Comparison of ENCODE assay signal across 11 cellular contexts in the genomic region with DNA sequence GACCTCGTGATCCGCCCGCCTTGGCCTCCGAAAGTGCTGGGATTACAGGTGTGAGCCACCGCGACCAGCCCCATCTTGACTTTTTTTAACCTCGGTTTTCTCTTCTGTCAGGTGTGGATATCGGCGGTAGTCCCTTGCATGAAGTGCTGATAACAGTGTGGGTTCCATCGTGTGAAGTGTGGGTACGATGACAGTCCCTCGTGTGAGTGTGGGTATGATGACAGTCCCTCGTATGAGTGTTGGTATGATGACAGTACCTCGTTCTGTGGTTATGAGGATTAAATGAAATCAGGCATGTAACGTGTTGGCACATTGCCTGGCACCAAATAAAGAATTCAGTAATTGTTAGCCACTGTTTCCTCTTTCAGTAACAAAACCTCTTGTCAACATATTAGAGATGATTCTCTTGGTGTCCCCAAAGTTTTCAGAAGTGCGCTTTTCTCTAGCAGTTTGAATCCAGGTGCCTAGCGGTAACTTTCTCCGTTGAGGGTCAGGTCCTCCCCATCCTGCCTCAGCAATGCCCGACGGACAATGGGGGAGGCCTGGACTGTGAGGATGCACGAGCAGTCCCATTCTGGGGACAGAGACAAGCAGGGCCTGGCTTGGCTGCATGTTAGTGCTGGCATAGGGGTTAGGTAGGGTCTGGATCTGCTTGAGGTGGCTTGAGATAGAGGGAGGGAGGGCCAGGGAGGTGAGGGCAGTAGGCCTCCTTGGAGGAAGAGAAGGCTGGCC. TPM values are rescaled to one million over a fixed set of nuclear protein-coding genes. Genes with fewer than 3 reads are reported as not detected.
DNase-seq lines count a peak whose midpoint lies in the region; ATAC-seq and TF ChIP-seq lines count a peak whose summit lies in the region.
"Had no signal": no experiment of that assay in that cellular context is flagged by ENCODE, and none has a peak within 500 bp of the region (broad histone marks: within the 10 kb centered on the region; RNA-seq: fewer than 3 reads in every experiment).

No MANE protein-coding gene starts in this region.

- POLR2A ChIA-PET in CD4-positive, alpha-beta memory T cell (lab: Charles Lee; ENCODE audit: partially characterized antibody): interaction anchor here (0.6 kb wide), 1 partner anchor 29 kb away, joined by 4 read pairs; no protein-coding TSS in a partner anchor

- no peak overlapping the region for H3K4me3 ChIP-seq in CD4-positive, alpha-beta memory T cell (ENCODE audit: low read length in 2 of 2)
- no peak overlapping the region for H3K4me3 ChIP-seq in GM23338
- H3K4me3 ChIP-seq: stomach had no signal

- no peak overlapping the region for H3K4me2 ChIP-seq in GM23338

- intact Hi-C loops in CD4-positive, alpha-beta memory T cell (cut with micrococcal nuclease): no loop called here

- H3K9me2 ChIP-seq in GM23338 (ENCODE audit: insufficient read depth): no peaks in the 10 kb centered on the region

- H3K9me3 Mint-ChIP-seq in CD4-positive, alpha-beta memory T cell: no peaks in the 10 kb centered on the region
- H3K9me3 Mint-ChIP-seq in GM23338: no peaks in the 10 kb centered on the region
- H3K9me3 Mint-ChIP-seq in nephron: no peaks in the 10 kb centered on the region

- H3K4me1 Mint-ChIP-seq in CD4-positive, alpha-beta memory T cell: peaks cover 48 to 93% (median 74%) of the 10 kb centered on the region in 4 donors
- H3K4me1 Mint-ChIP-seq in GM23338: peaks cover 52% of the 10 kb centered on the region
- peaks cover 43% of the 10 kb centered on the region for H3K4me1 Mint-ChIP-seq in nephron

- no peaks in the 10 kb centered on the region for H3K36me3 ChIP-seq in CD4-positive, alpha-beta memory T cell (ENCODE audit: insufficient read depth, low read length)
- H3K36me3 ChIP-seq in GM23338 (ENCODE audit: insufficient read depth): no peaks in the 10 kb centered on the region

- H4K20me1 ChIP-seq in GM23338 (replicated peaks; ENCODE audit: insufficient read depth): peaks cover 88% of the 10 kb centered on the region

- peaks cover 3 to 4% of the 10 kb centered on the region in 2 donors for H3K36me3 Mint-ChIP-seq in CD4-positive, alpha-beta memory T cell
- H3K36me3 Mint-ChIP-seq in GM23338 (ENCODE audit: low read depth): peaks cover 12% of the 10 kb centered on the region; the same call in 2 of the 3 replicates
- peaks cover 4% of the 10 kb centered on the region for H3K36me3 Mint-ChIP-seq in nephron (ENCODE audit: low read depth)

- DNase-seq in CD4-positive, alpha-beta memory T cell: peak; percentile 19 to 47 (median 28)
- DNase-seq in GM23338 (ENCODE audit: low spot score): no peak
- DNase-seq in activated CD8-positive, alpha-beta memory T cell treated with anti-CD3 and anti-CD28 coated beads, Interleukin-2, amount 50 U/mL, for 4 hours: peak; percentile 43
- DNase-seq in SIG-M5 treated with dmso at 0.1 percent for 504 hours (lab: John Stamatoyannopoulos, UW; ENCODE audit: unreplicated experiment): no peak
- DNase-seq: GDM1, islet precursor cell, MM.1S, stomach had no signal

- no peaks in the 10 kb centered on the region for H3K27me3 ChIP-seq in CD4-positive, alpha-beta memory T cell (ENCODE audit: insufficient read depth, low read length)
- H3K27me3 ChIP-seq in GM23338 (ENCODE audit: insufficient read depth): no peaks in the 10 kb centered on the region
- H3K27me3 ChIP-seq: stomach had no signal

- H3K9me3 ChIP-seq in CD4-positive, alpha-beta memory T cell (ENCODE audit: control insufficient read depth in 1 of 2, low read length in 2 of 2): no peaks in the 10 kb centered on the region
- H3K9me3 ChIP-seq: stomach had no signal

- H3K27ac ChIP-seq in CD4-positive, alpha-beta memory T cell (ENCODE audit: low read depth, low read length): peak overlapping the region; percentile 10
- H3K27ac ChIP-seq in GM23338 (ENCODE audit: low read depth): no peak overlapping the region
- H3K27ac ChIP-seq: stomach had no signal

- H3F3A ChIP-seq in GM23338 (replicated peaks; ENCODE audit: low read depth): 0 out of 2 replicates have a peak, but pooled peaks cover 6% of the 10 kb centered on the region

- TF ChIP-seq CTCF in GM23338 (conservative IDR thresholded peaks at IDR 0.05; ENCODE audit: low read depth in 2 of 2) (no peak), nephron (IDR thresholded peaks at IDR 0.05; ENCODE audit: unreplicated experiment in 3 of 3) (no peak)

- H3K79me2 ChIP-seq in GM23338 (replicated peaks; ENCODE audit: insufficient read depth): peaks cover 100% of the 10 kb centered on the region

- CTCF ChIA-PET in CD4-positive, alpha-beta memory T cell (lab: Charles Lee; ENCODE audit: partially characterized antibody): no interaction called here

- H3K27ac Mint-ChIP-seq in CD4-positive, alpha-beta memory T cell: peak overlapping the region; percentile 2 to 90 (median 69)
- H3K27ac Mint-ChIP-seq in GM23338 (peak overlapping the region; percentile 36; the same call in 1 of the 2 replicates), nephron (peak overlapping the region; percentile 20 to 66 (median 32))

- H3K27me3 Mint-ChIP-seq in CD4-positive, alpha-beta memory T cell: no peaks in the 10 kb centered on the region
- H3K27me3 Mint-ChIP-seq in GM23338 (ENCODE audit: insufficient read depth, low read depth, poor library complexity) (peaks cover 19% of the 10 kb centered on the region), nephron (ENCODE audit: low read depth) (no peaks in the 10 kb centered on the region)

- ATAC-seq in GM23338 (no peak), GM18517 (IDR thresholded peaks at IDR 0.05; ENCODE audit: unreplicated experiment) (no peak), HG02623 (IDR thresholded peaks at IDR 0.05; ENCODE audit: unreplicated experiment) (no peak)

- H2AFZ ChIP-seq in GM23338: no peak overlapping the region

- H3K4me1 ChIP-seq in CD4-positive, alpha-beta memory T cell (ENCODE audit: insufficient read depth, low read length): peaks cover 77% of the 10 kb centered on the region
- H3K4me1 ChIP-seq in GM23338 (ENCODE audit: insufficient read depth): peaks cover 27% of the 10 kb centered on the region

- H3K4me3 Mint-ChIP-seq in CD4-positive, alpha-beta memory T cell: peak overlapping the region; percentile 16 to 67 (median 41)
- no peak overlapping the region for H3K4me3 Mint-ChIP-seq in GM23338
- no peak overlapping the region for H3K4me3 Mint-ChIP-seq in nephron

TF ChIP-seq in GM23338, 12 proteins besides CTCF, POLR2A, EP300 and RAD21:
- TF ChIP-seq EZH2phosphoT487 (IDR thresholded peaks at IDR 0.05; ENCODE audit: unreplicated experiment) (no peak), ZNF331 (CRISPR knock-in tag; IDR thresholded peaks at IDR 0.05; ENCODE audit: low read depth) (no peak), ETS1 (IDR thresholded peaks at IDR 0.05) (no peak)

RNA-seq across cellular contexts. Expression of gene GATAD2A, which starts 15.3 kb away (rescaled TPM):
- total RNA-seq in CD4-positive, alpha-beta memory T cell: 100 to 1,000 TPM; 101 to 108 TPM
- 10 to 100 TPM in 1 of 2 donors, 1 to 10 TPM in 1; 3.8 to 30.6 TPM for polyA plus RNA-seq in CD4-positive, alpha-beta memory T cell
- total RNA-seq in GM23338 (2014; rRNA removed; shearing (Covaris generic)): 123 and 151 TPM in 2 replicates
- polyA plus RNA-seq in GM23338 (2016; fragmentation: Nextera tagmentation; extraction: Ambion mirVana): 40.0 and 49.2 TPM in 2 replicates

Comparison
In these comparisons a context has a peak if more than half of its experiments do, and no peak if none do; other contexts are left out.
1. DNase-seq: peak in CD4-positive, alpha-beta memory T cell (5 of 5) and activated CD8-positive, alpha-beta memory T cell treated with anti-CD3 and anti-CD28 coated beads, Interleukin-2, amount 50 U/mL, for 4 hours (single experiment); none in GM23338 (single experiment) and SIG-M5 treated with dmso at 0.1 percent for 504 hours (single experiment).
2. H3K4me3 Mint-ChIP-seq: peak in CD4-positive, alpha-beta memory T cell (8 of 8); none in GM23338 (single experiment) and nephron (0 of 3).
3. Peak in every context shown above with its lines, with median percentiles within 50 percentile points of each other: H3K27ac Mint-ChIP-seq.